9 cellular contexts compared by ENCODE assay signal in the genomic region with DNA sequence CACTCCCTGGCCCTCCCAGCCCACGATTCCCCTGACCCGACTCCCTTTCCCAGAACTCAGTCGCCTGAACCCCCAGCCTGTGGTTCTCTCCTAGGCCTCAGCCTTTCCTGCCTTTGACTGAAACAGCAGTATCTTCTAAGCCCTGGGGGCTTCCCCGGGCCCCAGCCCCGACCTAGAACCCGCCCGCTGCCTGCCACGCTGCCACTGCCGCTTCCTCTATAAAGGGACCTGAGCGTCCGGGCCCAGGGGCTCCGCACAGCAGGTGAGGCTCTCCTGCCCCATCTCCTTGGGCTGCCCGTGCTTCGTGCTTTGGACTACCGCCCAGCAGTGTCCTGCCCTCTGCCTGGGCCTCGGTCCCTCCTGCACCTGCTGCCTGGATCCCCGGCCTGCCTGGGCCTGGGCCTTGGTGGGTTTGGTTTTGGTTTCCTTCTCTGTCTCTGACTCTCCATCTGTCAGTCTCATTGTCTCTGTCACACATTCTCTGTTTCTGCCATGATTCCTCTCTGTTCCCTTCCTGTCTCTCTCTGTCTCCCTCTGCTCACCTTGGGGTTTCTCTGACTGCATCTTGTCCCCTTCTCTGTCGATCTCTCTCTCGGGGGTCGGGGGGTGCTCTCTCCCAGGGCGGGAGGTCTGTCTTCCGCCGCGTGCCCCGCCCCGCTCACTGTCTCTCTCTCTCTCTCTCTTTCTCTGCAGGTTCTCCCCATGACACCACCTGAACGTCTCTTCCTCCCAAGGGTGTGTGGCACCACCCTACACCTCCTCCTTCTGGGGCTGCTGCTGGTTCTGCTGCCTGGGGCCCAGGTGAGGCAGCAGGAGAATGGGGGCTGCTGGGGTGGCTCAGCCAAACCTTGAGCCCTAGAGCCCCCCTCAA. TPM values are rescaled to one million over a fixed set of nuclear protein-coding genes. Genes with fewer than 3 reads are reported as not detected.
DNase-seq lines count a peak whose midpoint lies in the region; ATAC-seq and TF ChIP-seq lines count a peak whose summit lies in the region.
"Had no signal": no experiment of that assay in that cellular context is flagged by ENCODE, and none has a peak within 500 bp of the region (broad histone marks: within the 10 kb centered on the region; RNA-seq: fewer than 3 reads in every experiment).

Gene LTA, plus strand, starts transcription at position 249 of the 871 bp plus-strand sequence. Its CDS starts 454 bp downstream, at position 703.

- H3K4me3 Mint-ChIP-seq in naive B cell = peak within 1 kb of the TSS; percentile 89 to 100 (median 96)

- peak within 1 kb of the TSS; percentile 96 to 100 (median 98) for H3K27ac Mint-ChIP-seq in naive B cell

- no peaks in the 10 kb centered on the region for H3K9me3 Mint-ChIP-seq in naive B cell

- H3K36me3 ChIP-seq in DOHH2 (ENCODE audit: control insufficient read depth, low read length) (no peaks in the 10 kb centered on the region), PC-3 (ENCODE audit: low read depth, low read length) (no peaks in the 10 kb centered on the region)

- POLR2A ChIA-PET in PC-3 (lab: Charles Lee; ENCODE audit: unreplicated experiment) = no interaction called here

- no peaks in the 10 kb centered on the region for H3K9me3 ChIP-seq in DOHH2 (ENCODE audit: control insufficient read depth, insufficient read depth, low read length)
- H3K9me3 ChIP-seq in PC-3 (ENCODE audit: low read length) = no peaks in the 10 kb centered on the region

- H3K4me1 ChIP-seq in DOHH2 (ENCODE audit: control insufficient read depth, low read length) = peaks cover 84% of the 10 kb centered on the region
- H3K4me1 ChIP-seq in PC-3 (ENCODE audit: insufficient read depth, low read length) = no peaks in the 10 kb centered on the region

- H3K27me3 Mint-ChIP-seq in naive B cell = no peaks in the 10 kb centered on the region

- H3K9me2 ChIP-seq in DOHH2 (replicated peaks; ENCODE audit: control insufficient read depth, low read length) (no peaks in the 10 kb centered on the region), PC-3 (replicated peaks; ENCODE audit: low read length) (no peaks in the 10 kb centered on the region)

- H3K4me2 ChIP-seq in DOHH2 (ENCODE audit: low read length) = peak within 1 kb of the TSS; percentile 58
- H3K4me2 ChIP-seq in PC-3 (ENCODE audit: low read length) = no peak within 1 kb of the TSS

- H3K79me2 ChIP-seq in DOHH2 (ENCODE audit: control insufficient read depth, low read length) = no peaks in the 10 kb centered on the region
- H3K79me2 ChIP-seq in PC-3 (ENCODE audit: low read length) = no peaks in the 10 kb centered on the region

- peak; percentile 93 for DNase-seq in activated CD8-positive, alpha-beta memory T cell treated with anti-CD3 and anti-CD28 coated beads for 24 hours
- peak; percentile 75 for DNase-seq in naive B cell
- no peak for DNase-seq in NCI-H2081 treated with DMSO at 0.1 percent for 48 hours (lab: John Stamatoyannopoulos, UW)
- no peak for DNase-seq in PC-3
- DNase-seq in Ammon's horn (ENCODE audit: low spot score) = no peak
- no peak for DNase-seq in D341Med (ENCODE audit: low spot score)

- TF ChIP-seq CTCF in DOHH2 (IDR thresholded peaks at IDR 0.05; ENCODE audit: low read depth, low read length, poor library complexity, severe bottlenecking) (no peak), PC-3 (conservative IDR thresholded peaks at IDR 0.05; ENCODE audit: low read depth, low read length) (no peak)

- H3K4me1 Mint-ChIP-seq in naive B cell = peaks cover 87 to 99% (median 97%) of the 10 kb centered on the region in 3 donors

- H4K20me1 ChIP-seq in DOHH2 (ENCODE audit: control insufficient read depth, insufficient read depth, low read depth, low read length) (no peaks in the 10 kb centered on the region), PC-3 (ENCODE audit: low read length) (no peaks in the 10 kb centered on the region)

- ATAC-seq in HG03064 (IDR thresholded peaks at IDR 0.05; ENCODE audit: low read depth, unreplicated experiment) (peak; percentile 37), naive B cell (ENCODE audit: low read depth in 2 of 2) (peak; percentile 63 to 66), PC-3 (no peak)

- intact Hi-C loops in PC-3 (cut with micrococcal nuclease) = no loop called here

- no peaks in the 10 kb centered on the region for H3K36me3 Mint-ChIP-seq in naive B cell

- peaks cover 18% of the 10 kb centered on the region for H3F3A ChIP-seq in DOHH2 (ENCODE audit: control insufficient read depth, insufficient read depth)
- H3F3A ChIP-seq in PC-3 (ENCODE audit: low read length, unreplicated experiment) = no peaks in the 10 kb centered on the region

- H3K4me3 ChIP-seq in DOHH2 (ENCODE audit: low read length) (peak within 1 kb of the TSS; percentile 38), PC-3 (ENCODE audit: low read length) (no peak within 1 kb of the TSS)

- no peak within 1 kb of the TSS for H3K9ac ChIP-seq in PC-3 (ENCODE audit: low read length)

- BruUV-seq in PC-3 (replicated peaks; lab: Mats Ljungman, UMichigan) = no TSS peak

- CTCF ChIA-PET in PC-3 (lab: Charles Lee) = no interaction called here

- peaks cover 83% of the 10 kb centered on the region for H3K27me3 ChIP-seq in DOHH2 (ENCODE audit: control insufficient read depth, low read length)
- H3K27me3 ChIP-seq in PC-3 (ENCODE audit: low read length) = no peaks in the 10 kb centered on the region

- H3K27ac ChIP-seq in DOHH2 (ENCODE audit: low read depth, low read length) (no peak within 1 kb of the TSS), PC-3 (ENCODE audit: low read length) (no peak within 1 kb of the TSS)
- H3K27ac ChIP-seq: C4-2B had no signal

- H2AFZ ChIP-seq in PC-3 (ENCODE audit: low read length) = no peak within 1 kb of the TSS

RNA-seq across cellular contexts. Expression of gene LTA, which starts in this region (rescaled TPM):
- 10 to 100 TPM in 5 of 6 donors, 1 to 10 TPM in 1; 6.6 to 26.0 (median 19.4) TPM for polyA plus RNA-seq in naive B cell (ENCODE audit: low read depth in 6 of 6)
- not detected in 2 replicates for total RNA-seq in PC-3 (2014; rRNA removed)

Comparison
In these comparisons a context has a peak if more than half of its experiments do, and no peak if none do; other contexts are left out.
1. DNase-seq: peak in activated CD8-positive, alpha-beta memory T cell treated with anti-CD3 and anti-CD28 coated beads for 24 hours (single experiment) and naive B cell (single experiment); none in NCI-H2081 treated with DMSO at 0.1 percent for 48 hours (single experiment), PC-3 (single experiment), Ammon's horn (single experiment) and D341Med (single experiment).